In genomic region chr2:9641641-9642040, GRCh38 we compare ENCODE assay signal across 13 cellular contexts. TPM values are rescaled to one million over a fixed set of nuclear protein-coding genes. Genes with fewer than 3 reads are reported as not detected.
DNase-seq lines count a peak whose midpoint lies in the region; ATAC-seq and TF ChIP-seq lines count a peak whose summit lies in the region.
"Had no signal": no experiment of that assay in that cellular context is flagged by ENCODE, and none has a peak within 500 bp of the region (broad histone marks: within the 10 kb centered on the region; RNA-seq: fewer than 3 reads in every experiment).

No MANE protein-coding gene starts in this region.

- H3K4me1 ChIP-seq in mesendoderm (ENCODE audit: control insufficient read depth, low read depth, low read length) = no peaks in the 10 kb centered on the region

- no peak overlapping the region for H2BK15ac ChIP-seq in mesendoderm (replicated peaks; ENCODE audit: low read depth)

- H3K4ac ChIP-seq in mesendoderm (ENCODE audit: low read depth, low read length) = no peak overlapping the region

- no peaks in the 10 kb centered on the region for H3K36me3 Mint-ChIP-seq in IgD-negative memory B cell
- no peaks in the 10 kb centered on the region for H3K36me3 Mint-ChIP-seq in activated T-cell treated with anti-CD3 and anti-CD28 coated beads, Interleukin-2, amount 50 U/mL, for 72 hours (ENCODE audit: insufficient read depth in 2 of 2)

- H3K56ac ChIP-seq in mesendoderm (ENCODE audit: low read length) = no peak overlapping the region

- TF ChIP-seq CTCF in GM13977 (IDR thresholded peaks at IDR 0.05; ENCODE audit: extremely low read depth, insufficient read depth, missing control alignments) = no peak

- no peaks in the 10 kb centered on the region for H3K27me3 ChIP-seq in mesendoderm (ENCODE audit: insufficient read depth, low read length, poor library complexity)
- H3K27me3 ChIP-seq: gastrocnemius medialis had no signal

- no peak overlapping the region for H3K4me2 ChIP-seq in mesendoderm (ENCODE audit: low read length)
- H3K4me2 ChIP-seq: GM23338 had no signal

- no peaks in the 10 kb centered on the region for H3K79me1 ChIP-seq in mesendoderm (ENCODE audit: low read length)

- no peaks in the 10 kb centered on the region for H3K9me3 Mint-ChIP-seq in IgD-negative memory B cell
- H3K9me3 Mint-ChIP-seq in activated T-cell treated with anti-CD3 and anti-CD28 coated beads, Interleukin-2, amount 50 U/mL, for 72 hours = no peaks in the 10 kb centered on the region
- H3K9me3 Mint-ChIP-seq: nephron had no signal

- peaks cover 11 to 20% (median 16%) of the 10 kb centered on the region in 3 donors for H3K4me1 Mint-ChIP-seq in IgD-negative memory B cell
- H3K4me1 Mint-ChIP-seq in activated T-cell treated with anti-CD3 and anti-CD28 coated beads, Interleukin-2, amount 50 U/mL, for 72 hours (ENCODE audit: low read depth) = peaks cover 49% of the 10 kb centered on the region

- ATAC-seq in activated T-cell treated with anti-CD3 and anti-CD28 coated beads, Interleukin-2, amount 50 U/mL, for 72 hours (replicated peaks in 1 of 2) = peak; percentile 89 to 92
- ATAC-seq: gastrocnemius medialis, GM23338 had no signal

- H4K8ac ChIP-seq in mesendoderm (ENCODE audit: low read depth, low read length) = no peak overlapping the region

- peak overlapping the region; percentile 49 for H3K27ac ChIP-seq in substantia nigra (ENCODE audit: low read depth, low read length, poor library complexity, severe bottlenecking)
- no peak overlapping the region for H3K27ac ChIP-seq in mesendoderm (ENCODE audit: low read depth, low read length)
- H3K27ac ChIP-seq: gastrocnemius medialis had no signal

- in situ Hi-C loops in GM13977 (cut with MboI; ENCODE audit: low pct_unique_long_range_greater_than_20kb, low sequenced_read_pairs, unreplicated experiment) = no loop called here

- H2BK5ac ChIP-seq in mesendoderm (ENCODE audit: low read length) = no peak overlapping the region

- no peaks in the 10 kb centered on the region for H3K36me3 ChIP-seq in mesendoderm (ENCODE audit: control insufficient read depth, insufficient read depth, low read length)
- H3K36me3 ChIP-seq: gastrocnemius medialis had no signal

- peak overlapping the region in 3 of 4 donors; percentile 34 to 86 (median 72) for H3K4me3 Mint-ChIP-seq in IgD-negative memory B cell
- peak overlapping the region; percentile 68 to 77 for H3K4me3 Mint-ChIP-seq in activated T-cell treated with anti-CD3 and anti-CD28 coated beads, Interleukin-2, amount 50 U/mL, for 72 hours
- H3K4me3 Mint-ChIP-seq: GM23338, nephron had no signal

- no peaks in the 10 kb centered on the region for H3K79me2 ChIP-seq in mesendoderm (ENCODE audit: control insufficient read depth, insufficient read depth, low read length)

- H3K18ac ChIP-seq in mesendoderm (ENCODE audit: low read length) = no peak overlapping the region

- H3K23ac ChIP-seq in mesendoderm (ENCODE audit: low read length) = no peak overlapping the region

- no peak overlapping the region for H2AK5ac ChIP-seq in mesendoderm (ENCODE audit: low read length)

- no peak overlapping the region for H3K4me3 ChIP-seq in mesendoderm (ENCODE audit: low read length)
- H3K4me3 ChIP-seq: gastrocnemius medialis, GM23338 had no signal

- H4K5ac ChIP-seq in mesendoderm (ENCODE audit: low read length) = no peak overlapping the region

- H2BK120ac ChIP-seq in mesendoderm (ENCODE audit: low read depth, low read length) = no peak overlapping the region

- peak overlapping the region in 1 of 3 donors; percentile 52 for H3K27ac Mint-ChIP-seq in IgD-negative memory B cell
- no peak overlapping the region for H3K27ac Mint-ChIP-seq in activated T-cell treated with anti-CD3 and anti-CD28 coated beads, Interleukin-2, amount 50 U/mL, for 72 hours
- H3K27ac Mint-ChIP-seq: GM23338, nephron had no signal

- H3K9ac ChIP-seq in mesendoderm (ENCODE audit: low read length) = no peak overlapping the region

- H3K27me3 Mint-ChIP-seq in IgD-negative memory B cell = peaks cover 20% of the 10 kb centered on the region
- H3K27me3 Mint-ChIP-seq in activated T-cell treated with anti-CD3 and anti-CD28 coated beads, Interleukin-2, amount 50 U/mL, for 72 hours (ENCODE audit: low read depth) = peaks cover 16% of the 10 kb centered on the region

- WGBS in mesendoderm (ENCODE audit: extremely low coverage, insufficient coverage, low lambda C conversion rate) = no CpG with 5 or more reads among the region's 4 CpGs

- DNase-seq in stimulated activated CD4-positive, alpha-beta T cell treated with anti-CD3 and anti-CD28 coated beads, Interleukin-15, amount 100 ng/mL, for 24 hours = peak; percentile 47
- DNase-seq in stimulated activated CD4-positive, alpha-beta T cell treated with anti-CD3 and anti-CD28 coated beads, Interleukin-4, amount 100 ng/mL, for 4 hours = no peak
- DNase-seq in activated T-cell treated with anti-CD3 and anti-CD28 coated beads, Interleukin-2, amount 50 U/mL, for 72 hours = peak; percentile 55
- DNase-seq in substantia nigra (lab: John Stamatoyannopoulos, UW) (no peak), NCI-H1105 (lab: John Stamatoyannopoulos, UW) (no peak), GM13977 (ENCODE audit: low spot score) (no peak), mesendoderm (no peak)
- DNase-seq: activated CD4-positive, CD25-positive, alpha-beta regulatory T cell treated with anti-CD3 and anti-CD28 coated beads, Interleukin-2, amount 50 U/mL, for 72 hours; gastrocnemius medialis; NCI-H2081 had no signal

RNA-seq across cellular contexts. Expression of gene YWHAQ, which starts 10.8 kb away (rescaled TPM):
- 200 TPM for polyA plus RNA-seq in IgD-negative memory B cell
- 100 to 1,000 TPM; 207 to 251 TPM for total RNA-seq in activated T-cell treated with anti-CD3 and anti-CD28 coated beads, Interleukin-2, amount 50 U/mL, for 72 hours
- 445 TPM for polyA plus RNA-seq in mesendoderm (2013, experiment 1 of 2)
- polyA plus RNA-seq in mesendoderm (2013, experiment 2 of 2) = 448 TPM

Comparison
In these comparisons a context has a peak if more than half of its experiments do, and no peak if none do; other contexts are left out.
1. DNase-seq: peak in stimulated activated CD4-positive, alpha-beta T cell treated with anti-CD3 and anti-CD28 coated beads, Interleukin-15, amount 100 ng/mL, for 24 hours (single experiment) and activated T-cell treated with anti-CD3 and anti-CD28 coated beads, Interleukin-2, amount 50 U/mL, for 72 hours (2 of 2); none in stimulated activated CD4-positive, alpha-beta T cell treated with anti-CD3 and anti-CD28 coated beads, Interleukin-4, amount 100 ng/mL, for 4 hours (0 of 2), substantia nigra (0 of 49), NCI-H1105 (single experiment), GM13977 (single experiment) and mesendoderm (single experiment).